ENCODE assay signal across 8 cellular contexts in the genomic region with DNA sequence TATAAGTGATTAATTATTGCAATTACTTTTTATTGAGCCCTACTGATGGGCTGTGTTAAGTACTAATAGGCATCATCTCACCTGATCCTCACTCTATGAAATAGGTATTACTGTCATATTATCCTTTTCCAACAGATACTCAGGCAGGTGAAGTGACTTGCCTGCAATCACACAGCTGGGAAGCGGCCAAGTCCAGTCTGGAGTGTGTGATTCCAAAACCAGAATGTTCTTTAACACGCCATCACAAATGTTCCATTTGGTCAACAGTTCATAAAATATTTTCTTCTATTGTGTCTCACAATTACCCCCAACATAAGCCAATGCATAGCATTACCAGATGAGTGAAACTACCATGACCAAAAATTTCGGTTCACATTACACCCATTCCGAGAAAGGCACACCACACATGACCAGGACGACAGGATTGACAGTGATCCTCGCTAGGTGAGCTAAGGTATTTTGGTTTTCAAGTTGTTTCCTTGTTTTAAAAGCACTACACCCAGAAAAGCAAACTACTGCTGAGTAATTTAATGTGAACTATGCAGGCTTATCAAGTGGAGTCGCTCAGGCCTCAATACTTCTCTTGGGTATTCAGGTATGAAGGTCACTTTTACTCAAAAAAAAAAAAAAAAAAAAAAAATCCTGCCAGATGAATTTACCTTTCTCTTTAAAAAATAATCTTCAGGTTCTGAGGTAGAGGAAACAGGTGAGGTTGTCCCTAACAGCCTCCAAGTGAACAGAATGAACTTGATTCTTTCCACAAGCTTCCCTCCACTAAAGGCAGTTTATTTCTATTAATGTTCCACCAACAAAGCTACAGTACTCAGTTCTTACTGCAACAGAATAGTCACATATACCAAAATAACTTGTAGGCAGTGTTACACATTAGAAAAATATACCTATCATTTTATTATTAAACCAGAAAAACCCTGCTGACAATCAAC. TPM values are rescaled to one million over a fixed set of nuclear protein-coding genes. Genes with fewer than 3 reads are reported as not detected.
A peak's percentile ranks its signal among the peaks of the same experiment; 100 is the strongest.
DNase-seq lines count a peak whose midpoint lies in the region; ATAC-seq and TF ChIP-seq lines count a peak whose summit lies in the region.

No MANE protein-coding gene starts in this region.

- ATAC-seq in stimulated activated naive CD8-positive, alpha-beta T cell treated with anti-CD3 and anti-CD28 coated beads, Interleukin-15, Interleukin-2, amounts not matched to agents 100 U/mL and 50 U/mL, for 24 hours = no peak
- no peak for ATAC-seq in aorta (ENCODE audit: low FRiP score)
- ATAC-seq in GM18873 (IDR thresholded peaks at IDR 0.05; ENCODE audit: low FRiP score, unreplicated experiment) = no peak
- ATAC-seq in HG03342 (IDR thresholded peaks at IDR 0.05; ENCODE audit: unreplicated experiment) = no peak

- DNase-seq in stimulated activated naive CD8-positive, alpha-beta T cell treated with anti-CD3 and anti-CD28 coated beads, Interleukin-15, Interleukin-2, amounts not matched to agents 100 U/mL and 50 U/mL, for 24 hours = no peak
- no peak for DNase-seq in coronary artery (ENCODE audit: low spot score)
- no peak for DNase-seq in aorta
- no peak for DNase-seq in posterior cingulate gyrus

- peaks cover 96% of the 10 kb centered on the region for H3K4me1 Mint-ChIP-seq in stimulated activated naive CD8-positive, alpha-beta T cell treated with anti-CD3 and anti-CD28 coated beads, Interleukin-15, Interleukin-2, amounts not matched to agents 100 ng/mL and 50 ng/mL, for 24 hours (ENCODE audit: low read depth)

- H3K9me3 ChIP-seq in muscle layer of duodenum (ENCODE audit: control insufficient read depth in 1 of 2, low read length in 2 of 2) = no peaks in the 10 kb centered on the region
- H3K9me3 ChIP-seq in aorta (ENCODE audit: control insufficient read depth, low read length) = no peaks in the 10 kb centered on the region

- H3K36me3 ChIP-seq in muscle layer of duodenum (ENCODE audit: control insufficient read depth in 1 of 2, insufficient read depth in 2 of 2, low read length in 2 of 2) = no peaks in the 10 kb centered on the region
- H3K36me3 ChIP-seq in aorta (ENCODE audit: control insufficient read depth in 1 of 2, insufficient read depth in 2 of 2, low read length in 1 of 2) = no peaks in the 10 kb centered on the region

- H3K27ac ChIP-seq in coronary artery (peak overlapping the region; percentile 80 to 82), muscle layer of duodenum (ENCODE audit: low read length) (peak overlapping the region; percentile 96), aorta (ENCODE audit: low read depth in 1 of 2, low read length in 2 of 2) (peak overlapping the region; percentile 34 to 80)

- H3K4me1 ChIP-seq in muscle layer of duodenum (ENCODE audit: control insufficient read depth in 1 of 2, insufficient read depth in 2 of 2, low read length in 2 of 2) = peaks cover 22 to 44% of the 10 kb centered on the region in 2 donors
- peaks cover 0 to 22% of the 10 kb centered on the region in 2 donors for H3K4me1 ChIP-seq in aorta (ENCODE audit: control insufficient read depth in 1 of 2, insufficient read depth in 2 of 2, low read length in 2 of 2)

- H3K4me3 ChIP-seq in coronary artery (peak overlapping the region; percentile 81), muscle layer of duodenum (ENCODE audit: low read depth in 1 of 2, low read length in 2 of 2) (peak overlapping the region in 1 of 2 donors; percentile 83), aorta (ENCODE audit: low read length in 2 of 2) (no peak overlapping the region)

- H3K27me3 ChIP-seq in muscle layer of duodenum (ENCODE audit: low read depth, low read length) (no peaks in the 10 kb centered on the region), aorta (ENCODE audit: control insufficient read depth in 1 of 2, insufficient read depth in 2 of 2, low read length in 1 of 2) (no peaks in the 10 kb centered on the region)

- peak overlapping the region; percentile 90 for H3K4me3 Mint-ChIP-seq in stimulated activated naive CD8-positive, alpha-beta T cell treated with anti-CD3 and anti-CD28 coated beads, Interleukin-15, Interleukin-2, amounts not matched to agents 100 ng/mL and 50 ng/mL, for 24 hours

- WGBS in aorta, 2 donors = 63 to 66% methylated on average over 7 of the region's 7 CpGs

- no peak overlapping the region for H3K27ac Mint-ChIP-seq in stimulated activated naive CD8-positive, alpha-beta T cell treated with anti-CD3 and anti-CD28 coated beads, Interleukin-15, Interleukin-2, amounts not matched to agents 100 ng/mL and 50 ng/mL, for 24 hours

- intact Hi-C loops in aorta (cut with DNase I) = no loop called here
- intact Hi-C loops in posterior cingulate gyrus (cut with DNase I) = no loop called here

- peaks cover 18% of the 10 kb centered on the region for H3K36me3 Mint-ChIP-seq in stimulated activated naive CD8-positive, alpha-beta T cell treated with anti-CD3 and anti-CD28 coated beads, Interleukin-15, Interleukin-2, amounts not matched to agents 100 ng/mL and 50 ng/mL, for 24 hours (ENCODE audit: low read depth)

- TF ChIP-seq CTCF in coronary artery (IDR thresholded peaks at IDR 0.05) = no peak

- no peaks in the 10 kb centered on the region for H3K9me3 Mint-ChIP-seq in stimulated activated naive CD8-positive, alpha-beta T cell treated with anti-CD3 and anti-CD28 coated beads, Interleukin-15, Interleukin-2, amounts not matched to agents 100 ng/mL and 50 ng/mL, for 24 hours

- no peaks in the 10 kb centered on the region for H3K27me3 Mint-ChIP-seq in stimulated activated naive CD8-positive, alpha-beta T cell treated with anti-CD3 and anti-CD28 coated beads, Interleukin-15, Interleukin-2, amounts not matched to agents 100 ng/mL and 50 ng/mL, for 24 hours

RNA-seq across cellular contexts. Expression of gene VPS37B, which starts 2.4 kb away (rescaled TPM):
- 10 to 100 TPM; 27.1 to 36.4 TPM for total RNA-seq in aorta
- polyA plus RNA-seq in aorta = 10 to 100 TPM in 1 of 2 donors, 1 to 10 TPM in 1; 7.4 to 17.6 TPM

RNA-seq across cellular contexts. Expression of gene HIP1R, which starts 58.2 kb away (rescaled TPM):
- 10 to 100 TPM; 25.4 to 26.6 TPM for total RNA-seq in aorta
- 100 to 1,000 TPM in 1 of 2 donors, 10 to 100 TPM in 1; 33.7 to 101 TPM for polyA plus RNA-seq in aorta
